In the genomic region with DNA sequence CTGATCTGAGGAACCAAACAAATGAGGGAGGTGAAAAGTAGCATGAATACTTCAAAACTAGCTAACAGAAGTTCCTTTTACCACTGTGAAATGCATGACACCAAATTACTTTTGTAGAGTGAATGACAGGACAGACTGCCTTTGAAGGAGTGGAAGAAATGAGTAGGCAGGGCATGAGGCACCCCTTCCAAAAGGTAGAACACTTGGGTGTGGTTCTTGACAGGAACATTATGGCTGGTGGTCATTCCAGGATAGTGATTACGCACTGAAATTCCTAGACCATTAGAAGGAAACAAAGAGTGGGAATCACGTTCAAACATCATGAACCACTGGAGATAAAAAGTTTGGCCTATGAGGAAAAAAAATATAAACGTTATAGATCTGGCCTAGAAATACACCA, we compare ENCODE assay signal across 1 cellular context.
TF ChIP-seq lines count a peak whose summit lies in the region.

No MANE protein-coding gene starts in this region.

TF ChIP-seq in H1, 55 proteins besides CTCF, POLR2A, EP300 and RAD21:
- TF ChIP-seq RFX5 (IDR thresholded peaks at IDR 0.05; ENCODE audit: borderline replicate concordance, low read depth, low read length) (no peak), ATF3 (IDR thresholded peaks at IDR 0.05; ENCODE audit: insufficient read depth, low read depth, low read length) (no peak), SIN3A (conservative IDR thresholded peaks at IDR 0.05 in 1 of 2, IDR thresholded peaks at IDR 0.05 in 1 of 2; ENCODE audit: low read depth in 1 of 2, low read length in 2 of 2) (no peak), RNF2 (IDR thresholded peaks at IDR 0.05; ENCODE audit: borderline replicate concordance, low read depth, low read length, missing control alignments, poor library complexity, severe bottlenecking) (no peak), ZNF274 (IDR thresholded peaks at IDR 0.05; ENCODE audit: borderline replicate concordance, extremely low read depth, low read length) (no peak), CHD1 (IDR thresholded peaks at IDR 0.05; ENCODE audit: low read depth, low read length) (no peak), HDAC6 (IDR thresholded peaks at IDR 0.05; ENCODE audit: low read depth, low read length) (no peak), TAF1 (IDR thresholded peaks at IDR 0.05; ENCODE audit: low read depth, low read length) (no peak), CREB1 (IDR thresholded peaks at IDR 0.05) (no peak), KDM5A (IDR thresholded peaks at IDR 0.05; ENCODE audit: low read length) (no peak), JUN (IDR thresholded peaks at IDR 0.05; ENCODE audit: low read depth, low read length) (no peak), SIX5 (IDR thresholded peaks at IDR 0.05; ENCODE audit: low read depth, low read length) (no peak), CHD7 (IDR thresholded peaks at IDR 0.05; ENCODE audit: insufficient replicate concordance, low read length) (no peak), SP2 (IDR thresholded peaks at IDR 0.05; ENCODE audit: low read length) (no peak), BCL11A (IDR thresholded peaks at IDR 0.05; ENCODE audit: low read depth in 2 of 2, low read length in 2 of 2) (no peak)
- TF ChIP-seq, protein P1, sequence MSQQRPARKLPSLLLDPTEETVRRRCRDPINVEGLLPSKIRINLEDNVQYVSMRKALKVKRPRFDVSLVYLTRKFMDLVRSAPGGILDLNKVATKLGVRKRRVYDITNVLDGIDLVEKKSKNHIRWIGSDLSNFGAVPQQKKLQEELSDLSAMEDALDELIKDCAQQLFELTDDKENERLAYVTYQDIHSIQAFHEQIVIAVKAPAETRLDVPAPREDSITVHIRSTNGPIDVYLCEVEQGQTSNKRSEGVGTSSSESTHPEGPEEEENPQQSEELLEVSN (IDR thresholded peaks at IDR 0.05) = no peak
- TF ChIP-seq, protein P2, sequence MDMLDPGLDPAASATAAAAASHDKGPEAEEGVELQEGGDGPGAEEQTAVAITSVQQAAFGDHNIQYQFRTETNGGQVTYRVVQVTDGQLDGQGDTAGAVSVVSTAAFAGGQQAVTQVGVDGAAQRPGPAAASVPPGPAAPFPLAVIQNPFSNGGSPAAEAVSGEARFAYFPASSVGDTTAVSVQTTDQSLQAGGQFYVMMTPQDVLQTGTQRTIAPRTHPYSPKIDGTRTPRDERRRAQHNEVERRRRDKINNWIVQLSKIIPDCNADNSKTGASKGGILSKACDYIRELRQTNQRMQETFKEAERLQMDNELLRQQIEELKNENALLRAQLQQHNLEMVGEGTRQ (IDR thresholded peaks at IDR 0.05; ENCODE audit: low read length) = no peak
